In genomic region chr13:110137677-110138008, GRCh38 we compare ENCODE assay signal across 8 cellular contexts.
DNase-seq lines count a peak whose midpoint lies in the region; ATAC-seq and TF ChIP-seq lines count a peak whose summit lies in the region.

No MANE protein-coding gene starts in this region.

- no peaks in the 10 kb centered on the region for H3K79me2 ChIP-seq in DND-41 (ENCODE audit: insufficient read depth, low read length)

- H3K4me3 ChIP-seq in DND-41 (ENCODE audit: low read depth in 1 of 2, low read length in 2 of 2), result peak overlapping the region; percentile 12 to 54; a peak in 3 of 4 replicates
- H3K4me3 ChIP-seq in Panc1 (ENCODE audit: low read depth in 2 of 2, low read length in 2 of 2), result peak overlapping the region; percentile 45 to 55
- peak overlapping the region; percentile 57 for H3K4me3 ChIP-seq in colonic mucosa
- peak overlapping the region; percentile 68 for H3K4me3 ChIP-seq in suprapubic skin

- WGBS in suprapubic skin, result 0% methylated on average over 8 of the region's 8 CpGs

- no TSS peak for BruUV-seq in Panc1 (replicated peaks; lab: Mats Ljungman, UMichigan)

- H3K36me3 ChIP-seq in DND-41 (ENCODE audit: insufficient read depth, low read length) (no peaks in the 10 kb centered on the region), Panc1 (ENCODE audit: control insufficient read depth, insufficient read depth, low read length) (no peaks in the 10 kb centered on the region), colonic mucosa (no peaks in the 10 kb centered on the region), suprapubic skin (no peaks in the 10 kb centered on the region)

- DNase-seq in DND-41 (peak; percentile 57), Panc1 (ENCODE audit: low read depth, low spot score) (no peak), colonic mucosa (peak; percentile 36), lung microvascular endothelial cell (ENCODE audit: low read depth in 2 of 2) (peak; percentile 50 to 85), suprapubic skin (ENCODE audit: low spot score in 2 of 2) (no peak)
- DNase-seq in stimulated activated naive CD4-positive, alpha-beta T cell treated with Interleukin-2 at 50 U/mL for 16 hours (lab: John Stamatoyannopoulos, UW), result no peak

- no peak for TF ChIP-seq POLR2A in suprapubic skin (IDR thresholded peaks at IDR 0.05)

- peaks cover 24% of the 10 kb centered on the region for H3K4me1 ChIP-seq in DND-41 (ENCODE audit: insufficient read depth, low read length)
- no peaks in the 10 kb centered on the region for H3K4me1 ChIP-seq in Panc1 (ENCODE audit: control insufficient read depth, insufficient read depth, low read length)
- no peaks in the 10 kb centered on the region for H3K4me1 ChIP-seq in colonic mucosa
- peaks cover 16% of the 10 kb centered on the region for H3K4me1 ChIP-seq in suprapubic skin

- H3K9me3 ChIP-seq in DND-41 (ENCODE audit: insufficient read depth, low read length, severe bottlenecking) (no peaks in the 10 kb centered on the region), Panc1 (ENCODE audit: control insufficient read depth, insufficient read depth, low read depth, low read length) (no peaks in the 10 kb centered on the region), colonic mucosa (no peaks in the 10 kb centered on the region), suprapubic skin (no peaks in the 10 kb centered on the region)

- H4K20me1 ChIP-seq in DND-41 (ENCODE audit: insufficient read depth, low read length), result 0 out of 2 replicates have a peak, but pooled peaks cover 6% of the 10 kb centered on the region

- H3K27me3 ChIP-seq in DND-41 (ENCODE audit: insufficient read depth, low read length, poor library complexity), result peaks cover 21% of the 10 kb centered on the region
- H3K27me3 ChIP-seq in Panc1 (ENCODE audit: control insufficient read depth, insufficient read depth, low read length), result peaks cover 4% of the 10 kb centered on the region
- H3K27me3 ChIP-seq in colonic mucosa, result no peaks in the 10 kb centered on the region
- H3K27me3 ChIP-seq in suprapubic skin, result peaks cover 9% of the 10 kb centered on the region

- CTCF ChIA-PET in Panc1 (lab: Charles Lee), result no interaction called here

- peak; percentile 80 for TF ChIP-seq CTCF in DND-41 (IDR thresholded peaks at IDR 0.05; ENCODE audit: borderline replicate concordance, extremely low read depth, low read length, poor library complexity, severe bottlenecking)
- peak; percentile 29 for TF ChIP-seq CTCF in Panc1 (IDR thresholded peaks at IDR 0.05)
- peak; percentile 18 for TF ChIP-seq CTCF in colonic mucosa (IDR thresholded peaks at IDR 0.05)
- TF ChIP-seq CTCF in suprapubic skin (IDR thresholded peaks at IDR 0.05), result no peak

- peak overlapping the region; percentile 45 for H3K27ac ChIP-seq in DND-41 (ENCODE audit: low read length)
- H3K27ac ChIP-seq in Panc1 (ENCODE audit: low read length), result no peak overlapping the region
- no peak overlapping the region for H3K27ac ChIP-seq in colonic mucosa
- no peak overlapping the region for H3K27ac ChIP-seq in suprapubic skin

- intact Hi-C loops in Panc1 (cut with micrococcal nuclease; ENCODE audit: unreplicated experiment), result no loop called here
- intact Hi-C loops in colonic mucosa (cut with DNase I), result no loop called here

- peak overlapping the region; percentile 44 for H2AFZ ChIP-seq in DND-41 (ENCODE audit: low read depth, low read length)

- H3K9ac ChIP-seq in DND-41 (ENCODE audit: low read depth, low read length), result peak overlapping the region; percentile 27; the same call in 1 of the 2 replicates
- H3K9ac ChIP-seq in colonic mucosa (ENCODE audit: low read depth in 2 of 2, low read length in 2 of 2), result no peak overlapping the region

- in situ Hi-C loops in Panc1 (cut with HindIII; ENCODE audit: low pct_unique_long_range_greater_than_20kb, low sequenced_read_pairs), result no loop called here

- POLR2A ChIA-PET in Panc1 (lab: Charles Lee), result no interaction called here

- no peak for TF ChIP-seq EP300 in suprapubic skin (IDR thresholded peaks at IDR 0.05)

- ATAC-seq in DND-41 (ENCODE audit: insufficient read depth, low read depth) (peak; percentile 74), GM19438 (IDR thresholded peaks at IDR 0.05; ENCODE audit: low read depth, unreplicated experiment) (peak; percentile 66), HG03439 (IDR thresholded peaks at IDR 0.05; ENCODE audit: unreplicated experiment) (peak; percentile 82), Panc1 (peak; percentile 74; the same call in 1 of the 2 replicates)

- H3K4me2 ChIP-seq in DND-41 (ENCODE audit: insufficient read depth, low read length), result peak overlapping the region; percentile 78

Comparison
In these comparisons a context has a peak if more than half of its experiments do, and no peak if none do; other contexts are left out.
1. DNase-seq: peak in DND-41 (single experiment), colonic mucosa (single experiment) and lung microvascular endothelial cell (2 of 2); none in Panc1 (single experiment), suprapubic skin (0 of 2) and stimulated activated naive CD4-positive, alpha-beta T cell treated with Interleukin-2 at 50 U/mL for 16 hours (single experiment).
2. CTCF ChIP-seq: peak in DND-41 (single experiment), Panc1 (single experiment) and colonic mucosa (single experiment); none in suprapubic skin (0 of 2).
3. Peak in every context shown above with its lines, with median percentiles within 50 percentile points of each other: ATAC-seq and H3K4me3 ChIP-seq.